ENCODE assay signal across 1 cellular context in genomic region chr1:8844421-8845063, GRCh38.
TF ChIP-seq lines count a peak whose summit lies in the region.

No MANE protein-coding gene starts in this region.

TF ChIP-seq in HepG2, 621 proteins besides CTCF, POLR2A, EP300 and RAD21:
- TF ChIP-seq IKZF1 (IDR thresholded peaks at IDR 0.05) = no peak
- peak; percentile 19; the same call in 1 of the 2 replicates for TF ChIP-seq FOXA3 (CRISPR knock-in tag; IDR thresholded peaks at IDR 0.05)
- TF ChIP-seq ZNF326 (CRISPR knock-in tag; IDR thresholded peaks at IDR 0.05; ENCODE audit: borderline replicate concordance) = no peak
- TF ChIP-seq, protein P1, sequence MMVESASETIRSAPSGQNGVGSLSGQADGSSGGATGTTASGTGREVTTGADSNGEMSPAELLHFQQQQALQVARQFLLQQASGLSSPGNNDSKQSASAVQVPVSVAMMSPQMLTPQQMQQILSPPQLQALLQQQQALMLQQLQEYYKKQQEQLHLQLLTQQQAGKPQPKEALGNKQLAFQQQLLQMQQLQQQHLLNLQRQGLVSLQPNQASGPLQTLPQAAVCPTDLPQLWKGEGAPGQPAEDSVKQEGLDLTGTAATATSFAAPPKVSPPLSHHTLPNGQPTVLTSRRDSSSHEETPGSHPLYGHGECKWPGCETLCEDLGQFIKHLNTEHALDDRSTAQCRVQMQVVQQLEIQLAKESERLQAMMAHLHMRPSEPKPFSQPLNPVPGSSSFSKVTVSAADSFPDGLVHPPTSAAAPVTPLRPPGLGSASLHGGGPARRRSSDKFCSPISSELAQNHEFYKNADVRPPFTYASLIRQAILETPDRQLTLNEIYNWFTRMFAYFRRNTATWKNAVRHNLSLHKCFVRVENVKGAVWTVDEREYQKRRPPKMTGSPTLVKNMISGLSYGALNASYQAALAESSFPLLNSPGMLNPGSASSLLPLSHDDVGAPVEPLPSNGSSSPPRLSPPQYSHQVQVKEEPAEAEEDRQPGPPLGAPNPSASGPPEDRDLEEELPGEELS (CRISPR knock-in tag; IDR thresholded peaks at IDR 0.05) = no peak
- TF ChIP-seq ZNF577 (CRISPR knock-in tag; IDR thresholded peaks at IDR 0.05; ENCODE audit: borderline replicate concordance, low read depth) = no peak
- TF ChIP-seq ZNF12 (CRISPR knock-in tag; IDR thresholded peaks at IDR 0.05) = peak; percentile 37; the same call in 1 of the 2 replicates
- TF ChIP-seq HIC2 (CRISPR knock-in tag; IDR thresholded peaks at IDR 0.05; ENCODE audit: low read depth) = peak; percentile 78
- peak; percentile 51 for TF ChIP-seq RARA (CRISPR knock-in tag; IDR thresholded peaks at IDR 0.05)
- 0 out of 2 replicates have a peak, but pooled peaks have one; percentile 50 for TF ChIP-seq ZNF205 (CRISPR knock-in tag; IDR thresholded peaks at IDR 0.05)
- no peak for TF ChIP-seq ZBTB8A (CRISPR knock-in tag; IDR thresholded peaks at IDR 0.05; ENCODE audit: borderline replicate concordance, low read depth)
TF ChIP-seq in HepG2: peak in this region for 5.
